In the genomic region with DNA sequence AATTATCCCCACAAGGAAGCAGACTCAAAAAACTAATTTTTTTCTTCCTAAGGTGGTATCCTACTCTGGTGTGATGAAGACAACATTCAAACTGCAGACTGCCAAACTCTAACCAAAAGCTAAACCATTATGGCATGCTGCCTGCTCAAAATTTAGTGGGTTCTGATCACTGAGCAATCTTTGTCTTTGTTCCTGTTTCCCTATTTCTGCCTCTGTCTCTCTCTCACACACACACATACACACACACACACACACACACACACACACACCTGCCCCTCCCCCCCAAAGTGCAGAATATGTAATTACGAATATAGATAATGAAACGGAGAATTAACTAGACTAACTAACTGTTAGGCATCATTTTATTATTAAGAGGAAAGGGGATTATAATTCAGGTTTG, we compare ENCODE assay signal across 15 cellular contexts.
"Had no signal": no experiment of that assay in that cellular context is flagged by ENCODE, and none has a peak within 500 bp of the region (broad histone marks: within the 10 kb centered on the region; RNA-seq: fewer than 3 reads in every experiment).

No MANE protein-coding gene starts in this region.

- H3K4me1 ChIP-seq: esophagus muscularis mucosa, transverse colon had no signal

- H3K4me1 Mint-ChIP-seq: activated CD4-positive, alpha-beta T cell treated with anti-CD3 and anti-CD28 coated beads, Interleukin-2, amount 10 ng/mL, durations not matched to agents 24 days and 14 days; activated naive CD8-positive, alpha-beta T cell treated with anti-CD3 and anti-CD28 coated beads, Interleukin-2, amount 50 U/mL, for 24 hours; naive thymus-derived CD4-positive, alpha-beta T cell had no signal

- H3K27ac Mint-ChIP-seq: activated CD4-positive, alpha-beta T cell treated with anti-CD3 and anti-CD28 coated beads, Interleukin-2, amount 10 ng/mL, durations not matched to agents 24 days and 14 days; activated naive CD8-positive, alpha-beta T cell treated with anti-CD3 and anti-CD28 coated beads, Interleukin-2, amount 50 U/mL, for 24 hours; naive thymus-derived CD4-positive, alpha-beta T cell; WTC11 had no signal

- H3K4me3 ChIP-seq: cardiac muscle cell, esophagus muscularis mucosa, transverse colon had no signal

- H3K9me3 Mint-ChIP-seq: activated CD4-positive, alpha-beta T cell treated with anti-CD3 and anti-CD28 coated beads, Interleukin-2, amount 10 ng/mL, durations not matched to agents 24 days and 14 days had no signal

- H3K27me3 ChIP-seq: esophagus muscularis mucosa, neutrophil, transverse colon had no signal

- H3K27me3 Mint-ChIP-seq: activated CD4-positive, alpha-beta T cell treated with anti-CD3 and anti-CD28 coated beads, Interleukin-2, amount 10 ng/mL, durations not matched to agents 24 days and 14 days; activated naive CD8-positive, alpha-beta T cell treated with anti-CD3 and anti-CD28 coated beads, Interleukin-2, amount 50 U/mL, for 24 hours; naive thymus-derived CD4-positive, alpha-beta T cell had no signal

- DNase-seq: activated CD4-positive, alpha-beta T cell treated with anti-CD3 and anti-CD28 coated beads, Interleukin-2, amount 10 ng/mL, durations not matched to agents 24 days and 14 days; activated CD8-positive, alpha-beta memory T cell treated with anti-CD3 and anti-CD28 coated beads for 24 hours; activated naive CD4-positive, alpha-beta T cell treated with Interleukin-2 at 50 U/mL for 16 hours; activated naive CD8-positive, alpha-beta T cell treated with anti-CD3 and anti-CD28 coated beads, Interleukin-2, amount 50 U/mL, for 24 hours; mammary epithelial cell; naive thymus-derived CD4-positive, alpha-beta T cell; stimulated activated CD4-positive, alpha-beta T cell treated with anti-CD3 and anti-CD28 coated beads, Interleukin-15, amount 100 ng/mL, for 24 hours; T-helper 9 cell; transverse colon had no signal

- H3K4me3 Mint-ChIP-seq: activated CD4-positive, alpha-beta T cell treated with anti-CD3 and anti-CD28 coated beads, Interleukin-2, amount 10 ng/mL, durations not matched to agents 24 days and 14 days; activated naive CD8-positive, alpha-beta T cell treated with anti-CD3 and anti-CD28 coated beads, Interleukin-2, amount 50 U/mL, for 24 hours; naive thymus-derived CD4-positive, alpha-beta T cell; WTC11 had no signal

- FAIRE-seq: astrocyte, islet of Langerhans had no signal

- H3K27ac ChIP-seq: cardiac muscle cell, esophagus muscularis mucosa, neutrophil, transverse colon had no signal

- ATAC-seq: activated naive CD8-positive, alpha-beta T cell treated with anti-CD3 and anti-CD28 coated beads, Interleukin-2, amount 50 U/mL, for 24 hours; naive thymus-derived CD4-positive, alpha-beta T cell; WTC11 had no signal

- H3K36me3 Mint-ChIP-seq: naive thymus-derived CD4-positive, alpha-beta T cell; WTC11 had no signal

- H3K9me3 ChIP-seq: esophagus muscularis mucosa, neutrophil, transverse colon had no signal

- H3K36me3 ChIP-seq: cardiac muscle cell, esophagus muscularis mucosa, neutrophil, transverse colon had no signal
